Comparison of ENCODE assay signal across 10 cellular contexts in the genomic region with DNA sequence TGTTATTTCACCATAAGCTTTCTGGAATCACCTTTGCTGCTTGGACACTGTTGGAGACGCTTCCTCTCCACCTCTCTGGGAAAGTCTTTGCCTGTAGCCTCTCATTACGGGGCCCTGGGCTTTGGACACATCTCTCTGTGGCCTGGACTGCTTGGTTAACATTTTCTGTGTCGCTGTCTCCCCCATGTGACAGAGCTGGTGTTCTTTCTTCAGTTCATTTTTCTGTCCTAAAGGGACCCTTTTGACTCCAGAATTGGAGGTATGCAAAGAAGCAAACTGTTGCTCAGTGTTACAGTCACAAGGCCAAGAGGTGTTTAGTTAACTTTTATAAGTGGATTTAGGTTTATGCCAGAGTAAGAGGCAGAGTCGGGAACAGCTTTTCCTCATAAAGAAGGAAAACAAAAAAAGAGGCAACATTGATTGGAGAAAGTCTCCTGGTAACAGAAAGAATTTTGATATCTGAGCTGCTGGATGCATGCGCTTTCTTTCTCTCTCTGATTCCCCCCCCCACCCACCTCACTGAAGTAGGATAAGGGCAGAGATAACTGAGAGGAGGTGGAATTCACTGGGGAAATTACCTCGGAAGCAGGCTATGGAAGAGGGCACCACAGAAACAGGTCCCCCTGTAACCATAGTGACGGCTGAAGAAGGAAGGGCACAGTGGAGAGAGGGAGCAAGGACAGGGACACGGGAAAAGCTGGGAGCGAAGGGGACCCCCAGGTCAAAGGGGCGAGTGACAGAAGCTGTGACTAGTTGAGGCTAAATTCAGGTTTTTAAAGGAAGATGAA. TPM values are rescaled to one million over a fixed set of nuclear protein-coding genes. Genes with fewer than 3 reads are reported as not detected.
DNase-seq lines count a peak whose midpoint lies in the region; ATAC-seq and TF ChIP-seq lines count a peak whose summit lies in the region.
"Had no signal": no experiment of that assay in that cellular context is flagged by ENCODE, and none has a peak within 500 bp of the region (broad histone marks: within the 10 kb centered on the region; RNA-seq: fewer than 3 reads in every experiment).

No MANE protein-coding gene starts in this region.

- H2AFZ ChIP-seq in neural progenitor cell (replicated peaks) = peak overlapping the region; percentile 83

- peak overlapping the region; percentile 40 for H3K4me2 ChIP-seq in neural progenitor cell

- intact Hi-C loops in sigmoid colon (cut with DNase I) = loop anchor here (1.0 to 5.0 kb wide), 2 partner anchors 63 to 113 kb away; partner anchors contain the start of gene FRA10AC1

- H3K79me2 ChIP-seq in neural progenitor cell (ENCODE audit: low read depth) = no peaks in the 10 kb centered on the region

- TF ChIP-seq POLR2A in sigmoid colon (IDR thresholded peaks at IDR 0.05) = no peak

- H3K36me3 Mint-ChIP-seq in chondrocyte (ENCODE audit: low read depth) = no peaks in the 10 kb centered on the region
- H3K36me3 Mint-ChIP-seq in neural progenitor cell = no peaks in the 10 kb centered on the region
- H3K36me3 Mint-ChIP-seq: IgD-negative memory B cell had no signal

- H3K36me3 ChIP-seq in neural progenitor cell = no peaks in the 10 kb centered on the region
- no peaks in the 10 kb centered on the region for H3K36me3 ChIP-seq in sigmoid colon

- H3K4me1 Mint-ChIP-seq in chondrocyte (ENCODE audit: low read depth) (peaks cover 26% of the 10 kb centered on the region), neural progenitor cell (peaks cover 27% of the 10 kb centered on the region)
- H3K4me1 Mint-ChIP-seq: IgD-negative memory B cell had no signal

- H3K9ac ChIP-seq in neural progenitor cell = no peak overlapping the region

- H3K27me3 ChIP-seq in neural progenitor cell (peaks cover 23% of the 10 kb centered on the region), sigmoid colon (no peaks in the 10 kb centered on the region)

- H3K9me3 Mint-ChIP-seq in chondrocyte (ENCODE audit: low read depth) (peaks cover 3% of the 10 kb centered on the region), neural progenitor cell (peaks cover 3% of the 10 kb centered on the region)

- DNase-seq in EL (peak; percentile 58), NAMALWA (ENCODE audit: low spot score) (peak; percentile 40), chondrocyte (ENCODE audit: low spot score) (no peak), neural progenitor cell (ENCODE audit: low spot score) (peak; percentile 74), sigmoid colon (no peak)

- H3K27ac ChIP-seq in neural progenitor cell (peak overlapping the region; percentile 12), sigmoid colon (peak overlapping the region in 2 of 4 donors; percentile 10 to 25)

- peaks cover 2% of the 10 kb centered on the region for H3K27me3 Mint-ChIP-seq in chondrocyte (ENCODE audit: low read depth)
- peaks cover 2% of the 10 kb centered on the region for H3K27me3 Mint-ChIP-seq in neural progenitor cell (ENCODE audit: insufficient read depth, low read depth)

- H3F3A ChIP-seq in neural progenitor cell (ENCODE audit: low read depth) = peaks cover 22% of the 10 kb centered on the region

- TF ChIP-seq CTCF in chondrocyte (IDR thresholded peaks at IDR 0.05) = peak; percentile 74
- peak; percentile 57 for TF ChIP-seq CTCF in neural progenitor cell (IDR thresholded peaks at IDR 0.05)
- TF ChIP-seq CTCF in sigmoid colon (IDR thresholded peaks at IDR 0.05) = no peak

- H3K4me1 ChIP-seq in neural progenitor cell (peaks cover 18% of the 10 kb centered on the region), sigmoid colon (peaks cover 0 to 6% (median 2%) of the 10 kb centered on the region in 4 donors)

- H4K20me1 ChIP-seq in neural progenitor cell (ENCODE audit: low read depth) = no peaks in the 10 kb centered on the region

- H3K9me3 ChIP-seq in neural progenitor cell (ENCODE audit: low read depth) (no peaks in the 10 kb centered on the region), sigmoid colon (no peaks in the 10 kb centered on the region)

- H3K4me3 Mint-ChIP-seq in chondrocyte (ENCODE audit: unreplicated experiment) (peak overlapping the region; percentile 45), neural progenitor cell (peak overlapping the region; percentile 24)
- H3K4me3 Mint-ChIP-seq: IgD-negative memory B cell had no signal

- no peak for ATAC-seq in HG02973 (IDR thresholded peaks at IDR 0.05; ENCODE audit: unreplicated experiment)
- ATAC-seq in HG03457 (IDR thresholded peaks at IDR 0.05; ENCODE audit: unreplicated experiment) = no peak
- ATAC-seq in GM18873 (IDR thresholded peaks at IDR 0.05; ENCODE audit: low FRiP score, unreplicated experiment) = no peak

- no peak overlapping the region for H3K4me3 ChIP-seq in neural progenitor cell
- H3K4me3 ChIP-seq in sigmoid colon = peak overlapping the region in 1 of 4 donors; percentile 18

- 48 to 50% methylated on average over 10 of the region's 10 CpGs for WGBS in sigmoid colon, 2 donors

- H3K27ac Mint-ChIP-seq in chondrocyte (ENCODE audit: unreplicated experiment) (peak overlapping the region; percentile 68), neural progenitor cell (peak overlapping the region; percentile 54)
- H3K27ac Mint-ChIP-seq: IgD-negative memory B cell had no signal

- TF ChIP-seq EP300 in sigmoid colon (IDR thresholded peaks at IDR 0.05) = no peak

RNA-seq across cellular contexts. Expression of gene LGI1, which starts 57.8 kb away (rescaled TPM):
- total RNA-seq in chondrocyte = 0.27 to 2.3 TPM (median 2.1 TPM) in 3 replicates
- 9.2 and 20.2 TPM in 2 replicates for total RNA-seq in neural progenitor cell (ENCODE audit: low replicate concordance)
- 10 to 100 TPM in 2 of 4 donors, 1 to 10 TPM in 2; 3.2 to 28.1 (median 7.2) TPM for total RNA-seq in sigmoid colon
- 1 to 10 TPM in 2 of 3 donors, under 1 TPM in 1; 0.89 to 2.4 (median 1.2) TPM for polyA plus RNA-seq in sigmoid colon
- total RNA-seq: T-helper 1 cell treated with Interleukin-12 subunit alpha and Interleukin-12 subunit beta and Interleukin-4 antibody, amounts not matched to agents 30 ng/mL and 1 ng/mL, for 36 hours had no signal
- polyA plus RNA-seq: IgD-negative memory B cell had no signal

Comparison
In these comparisons a context has a peak if more than half of its experiments do, and no peak if none do; other contexts are left out.
1. DNase-seq: peak in EL (single experiment), NAMALWA (single experiment) and neural progenitor cell (single experiment); none in chondrocyte (single experiment) and sigmoid colon (single experiment).
2. CTCF ChIP-seq: peak in chondrocyte (single experiment) and neural progenitor cell (single experiment); none in sigmoid colon (0 of 4).